8 cellular contexts compared by ENCODE assay signal in the genomic region with DNA sequence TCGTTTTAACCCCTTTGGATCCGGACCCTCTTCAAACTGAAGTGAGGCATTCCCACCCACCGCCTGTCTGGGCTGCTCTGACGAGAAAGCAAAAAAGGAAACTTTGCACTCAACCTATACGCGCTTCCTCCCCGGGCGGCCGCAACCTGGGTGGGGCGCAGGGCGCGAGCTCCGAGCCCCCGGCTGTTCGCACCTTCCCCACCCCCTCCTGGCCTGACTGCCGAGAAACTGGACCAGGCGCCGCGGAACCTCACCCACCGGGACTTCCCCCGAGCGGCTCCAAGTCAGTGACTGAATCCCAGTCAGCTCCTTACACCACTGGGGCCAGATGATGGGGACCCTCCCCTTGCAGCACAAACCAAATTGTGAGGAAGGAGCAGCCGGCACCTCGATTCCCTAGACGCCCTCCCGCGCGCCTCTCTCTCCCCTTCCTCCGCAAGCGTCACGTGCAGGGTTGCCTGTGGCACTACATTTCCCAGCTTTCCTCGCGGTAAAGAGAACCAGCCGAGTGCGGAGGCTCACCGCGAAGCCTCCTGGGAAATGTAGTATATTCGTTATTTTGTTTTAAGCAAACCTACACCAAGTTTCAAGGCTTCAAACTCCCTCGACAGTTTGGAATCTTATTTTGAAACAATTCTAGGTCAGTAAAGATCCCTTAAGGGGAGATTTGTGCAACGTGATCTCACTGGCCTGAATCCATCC. TPM values are rescaled to one million over a fixed set of nuclear protein-coding genes. Genes with fewer than 3 reads are reported as not detected.
DNase-seq lines count a peak whose midpoint lies in the region; ATAC-seq and TF ChIP-seq lines count a peak whose summit lies in the region.

Gene RAB29, minus strand, starts transcription at position 468 of the 702 bp plus-strand sequence. CDS start 526 bp downstream, outside the sequence.

- H3K4me1 Mint-ChIP-seq in activated CD4-positive, alpha-beta memory T cell treated with anti-CD3 and anti-CD28 coated beads, Interleukin-2, amount 10 ng/mL, durations not matched to agents 7 days and 5 days, result peaks cover 57% of the 10 kb centered on the region

- H3K9me3 Mint-ChIP-seq in activated CD4-positive, alpha-beta memory T cell treated with anti-CD3 and anti-CD28 coated beads, Interleukin-2, amount 10 ng/mL, durations not matched to agents 7 days and 5 days, result no peaks in the 10 kb centered on the region

- DNase-seq in NCI-H82 treated with DMSO at 0.1 percent for 48 hours (lab: John Stamatoyannopoulos, UW; ENCODE audit: unreplicated experiment) (peak; percentile 73), lower lobe of right lung (peak; percentile 90)
- DNase-seq in activated CD4-positive, alpha-beta memory T cell treated with anti-CD3 and anti-CD28 coated beads, Interleukin-2, amount 10 ng/mL, durations not matched to agents 7 days and 5 days, result peak; percentile 92
- DNase-seq in effector CD4-positive, alpha-beta T cell, result peak; percentile 86
- peak; percentile 54 to 63 (median 59) for DNase-seq in stimulated activated CD4-positive, alpha-beta T cell treated with anti-CD3 and anti-CD28 coated beads, TNF-alpha, amount 100 ng/mL, for 1 hour (ENCODE audit: low read depth in 3 of 3, low spot score in 1 of 3)

- peak within 1 kb of the TSS; percentile 89 for H3K4me3 ChIP-seq in lower lobe of right lung

- CTCF ChIA-PET in activated CD4-positive, alpha-beta memory T cell treated with anti-CD3 and anti-CD28 coated beads, Interleukin-2, amount 10 ng/mL, durations not matched to agents 7 days and 5 days (lab: Charles Lee), result interaction anchor here (0.8 to 2.7 kb wide), 4 partner anchors 64 to 209 kb away, joined by 3 to 23 read pairs (median 5); no protein-coding TSS in a partner anchor

- H3K4me1 ChIP-seq in lower lobe of right lung, result peaks cover 16% of the 10 kb centered on the region

- no peaks in the 10 kb centered on the region for H3K27me3 Mint-ChIP-seq in activated CD4-positive, alpha-beta memory T cell treated with anti-CD3 and anti-CD28 coated beads, Interleukin-2, amount 10 ng/mL, durations not matched to agents 7 days and 5 days

- intact Hi-C loops in lower lobe of right lung (cut with DNase I), result no loop called here

- peaks cover 40% of the 10 kb centered on the region for H3K36me3 Mint-ChIP-seq in activated CD4-positive, alpha-beta memory T cell treated with anti-CD3 and anti-CD28 coated beads, Interleukin-2, amount 10 ng/mL, durations not matched to agents 7 days and 5 days (ENCODE audit: low read depth)

- peaks cover 4% of the 10 kb centered on the region for H3K36me3 ChIP-seq in lower lobe of right lung

- no peaks in the 10 kb centered on the region for H3K9me3 ChIP-seq in lower lobe of right lung

- H3K27me3 ChIP-seq in lower lobe of right lung (ENCODE audit: low read depth), result no peaks in the 10 kb centered on the region

- POLR2A ChIA-PET in activated CD4-positive, alpha-beta memory T cell treated with anti-CD3 and anti-CD28 coated beads, Interleukin-2, amount 10 ng/mL, durations not matched to agents 7 days and 5 days (lab: Charles Lee), result interaction anchor here (0.8 to 6.0 kb wide), 21 partner anchors 9 to 487 kb away, joined by 3 to 99 read pairs (median 5); partner anchors contain the start of genes ELK4, NUCKS1 and PM20D1

- ATAC-seq in GM19395 (IDR thresholded peaks at IDR 0.05; ENCODE audit: unreplicated experiment) (peak; percentile 80), HG03565 (IDR thresholded peaks at IDR 0.05; ENCODE audit: unreplicated experiment) (peak; percentile 67), lower lobe of right lung (peak; percentile 96 to 99)

- no peak for TF ChIP-seq CTCF in C4-2B (conservative IDR thresholded peaks at IDR 0.05)
- no peak for TF ChIP-seq CTCF in lower lobe of right lung (IDR thresholded peaks at IDR 0.05)

- peak within 1 kb of the TSS; percentile 69 for H3K27ac ChIP-seq in C4-2B
- peak within 1 kb of the TSS; percentile 79 for H3K27ac ChIP-seq in lower lobe of right lung

- H3K4me3 Mint-ChIP-seq in activated CD4-positive, alpha-beta memory T cell treated with anti-CD3 and anti-CD28 coated beads, Interleukin-2, amount 10 ng/mL, durations not matched to agents 7 days and 5 days, result peak within 1 kb of the TSS; percentile 90

- peak within 1 kb of the TSS; percentile 87 for H3K27ac Mint-ChIP-seq in activated CD4-positive, alpha-beta memory T cell treated with anti-CD3 and anti-CD28 coated beads, Interleukin-2, amount 10 ng/mL, durations not matched to agents 7 days and 5 days

RNA-seq across cellular contexts. Expression of gene RAB29, which starts in this region (rescaled TPM):
- 10 to 100 TPM; 67.6 to 72.3 TPM for total RNA-seq in activated CD4-positive, alpha-beta memory T cell treated with anti-CD3 and anti-CD28 coated beads, Interleukin-2, amount 10 ng/mL, durations not matched to agents 7 days and 5 days
- total RNA-seq in lower lobe of right lung, result 23.9 TPM

Comparison
In these comparisons a context has a peak if more than half of its experiments do, and no peak if none do; other contexts are left out.
1. Peak in every context shown above with its lines: DNase-seq, ATAC-seq, H3K4me3 ChIP-seq and H3K27ac ChIP-seq.